1 cellular context compared by ENCODE assay signal in the genomic region with DNA sequence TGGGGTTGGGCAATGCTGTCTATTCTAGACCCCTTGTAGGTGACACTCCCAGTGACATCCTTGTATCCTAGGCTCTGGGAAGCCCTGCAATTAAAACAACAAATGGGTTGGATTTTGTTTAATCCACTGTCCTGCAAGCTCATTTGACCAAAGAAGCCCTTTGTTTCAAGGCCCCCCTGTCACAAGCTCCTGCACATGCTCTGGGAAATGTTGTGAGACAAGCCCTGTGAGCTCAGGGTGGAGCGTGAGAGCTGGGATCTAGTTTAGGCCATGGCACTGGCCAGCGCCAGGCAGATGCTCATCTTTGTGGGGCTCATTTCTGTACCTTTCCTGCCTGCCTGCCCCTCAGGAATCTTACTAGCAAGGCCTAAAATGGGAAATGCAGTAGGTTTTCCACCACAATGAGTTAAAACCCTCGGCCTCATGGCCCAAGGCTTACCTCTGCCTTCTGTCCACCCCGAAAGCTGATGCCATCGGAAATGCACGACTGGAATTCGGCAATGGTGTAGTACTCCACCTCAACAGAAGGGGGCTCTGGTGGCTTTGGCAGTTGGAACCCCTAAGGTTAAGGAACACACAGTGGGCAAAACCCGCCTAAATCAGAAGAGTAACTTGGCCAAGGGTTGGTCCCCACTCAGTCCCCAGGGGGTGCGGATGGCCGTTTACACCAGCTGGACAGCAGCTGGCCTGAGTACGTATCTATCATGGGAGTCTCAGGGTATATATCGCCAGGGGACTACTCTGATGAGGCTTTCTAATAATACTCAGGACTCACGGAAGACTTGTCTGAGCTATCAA.
A peak's percentile ranks its signal among the peaks of the same experiment; 100 is the strongest.
TF ChIP-seq lines count a peak whose summit lies in the region.

No MANE protein-coding gene starts in this region.

TF ChIP-seq in K562, 482 proteins besides CTCF, POLR2A, EP300 and RAD21 (continued from another document):
- 0 out of 2 replicates have a peak, but pooled peaks have one; percentile 17 for TF ChIP-seq ZNF592 (IDR thresholded peaks at IDR 0.05)
